In genomic region chr12:66066071-66066928, GRCh38 we compare ENCODE assay signal across 9 cellular contexts.
DNase-seq lines count a peak whose midpoint lies in the region; ATAC-seq and TF ChIP-seq lines count a peak whose summit lies in the region.
"Had no signal": no experiment of that assay in that cellular context is flagged by ENCODE, and none has a peak within 500 bp of the region (broad histone marks: within the 10 kb centered on the region; RNA-seq: fewer than 3 reads in every experiment).

No MANE protein-coding gene starts in this region.

- H3K4me1 ChIP-seq in tibial nerve: peaks cover 0 to 4% (median 0%) of the 10 kb centered on the region in 4 donors

- no peaks in the 10 kb centered on the region for H3K27me3 ChIP-seq in tibial nerve

- H3K4me3 ChIP-seq in GM12865 (ENCODE audit: low read depth, low read length): no peak overlapping the region
- no peak overlapping the region for H3K4me3 ChIP-seq in tibial nerve
- H3K4me3 ChIP-seq: lung had no signal

- DNase-seq in GM12865 (ENCODE audit: low read depth) (peak; percentile 89), HT1080 (ENCODE audit: low read depth) (peak; percentile 81), posterior cingulate gyrus (no peak), tibial nerve (ENCODE audit: low spot score in 2 of 2) (no peak), medulla oblongata (ENCODE audit: extremely low spot score) (no peak)
- DNase-seq in activated CD8-positive, alpha-beta T cell treated with anti-CD3 and anti-CD28 coated beads, Interleukin-2, amount 10 ng/mL, durations not matched to agents 7 days and 5 days: peak; percentile 26
- DNase-seq in stimulated activated effector memory CD8-positive, alpha-beta T cell treated with anti-CD3 and anti-CD28 coated beads, Interleukin-12 subunit alpha, Interleukin-12 subunit beta, amount 100 ng/mL, for 72 hours (ENCODE audit: low spot score in 2 of 2): no peak

- ATAC-seq in GM21529 (IDR thresholded peaks at IDR 0.05; ENCODE audit: unreplicated experiment): peak; percentile 83
- ATAC-seq in activated CD8-positive, alpha-beta T cell treated with anti-CD3 and anti-CD28 coated beads, Interleukin-2, amount 10 ng/mL, durations not matched to agents 7 days and 5 days: peak; percentile 53
- ATAC-seq in stimulated activated effector memory CD8-positive, alpha-beta T cell treated with anti-CD3 and anti-CD28 coated beads, Interleukin-12 subunit alpha, Interleukin-12 subunit beta, amount 100 ng/mL, for 72 hours: peak; percentile 16

- H3K27ac Mint-ChIP-seq in activated CD8-positive, alpha-beta T cell treated with anti-CD3 and anti-CD28 coated beads, Interleukin-2, amount 10 ng/mL, durations not matched to agents 7 days and 5 days: no peak overlapping the region
- H3K27ac Mint-ChIP-seq in stimulated activated effector memory CD8-positive, alpha-beta T cell treated with anti-CD3 and anti-CD28 coated beads, Interleukin-12 subunit alpha, Interleukin-12 subunit beta, amount 100 ng/mL, for 72 hours: no peak overlapping the region

- 36 to 53% methylated on average over 7 of the region's 7 CpGs for whole genome bisulfite sequencing in tibial nerve, 2 donors

- CTCF ChIA-PET in activated CD8-positive, alpha-beta T cell treated with anti-CD3 and anti-CD28 coated beads, Interleukin-2, amount 10 ng/mL, durations not matched to agents 7 days and 5 days (lab: Charles Lee): interaction anchor here (0.7 kb wide), 1 partner anchor 223 kb away, joined by 3 read pairs; no protein-coding TSS in a partner anchor

- no peak overlapping the region for H3K27ac ChIP-seq in tibial nerve

- H3K9me3 Mint-ChIP-seq in activated CD8-positive, alpha-beta T cell treated with anti-CD3 and anti-CD28 coated beads, Interleukin-2, amount 10 ng/mL, durations not matched to agents 7 days and 5 days (ENCODE audit: insufficient read depth): no peaks in the 10 kb centered on the region
- H3K9me3 Mint-ChIP-seq in stimulated activated effector memory CD8-positive, alpha-beta T cell treated with anti-CD3 and anti-CD28 coated beads, Interleukin-12 subunit alpha, Interleukin-12 subunit beta, amount 100 ng/mL, for 72 hours: no peaks in the 10 kb centered on the region

- TF ChIP-seq EP300 in tibial nerve (IDR thresholded peaks at IDR 0.05): no peak

- H3K4me1 Mint-ChIP-seq in activated CD8-positive, alpha-beta T cell treated with anti-CD3 and anti-CD28 coated beads, Interleukin-2, amount 10 ng/mL, durations not matched to agents 7 days and 5 days (ENCODE audit: low read depth): peaks cover 6% of the 10 kb centered on the region
- H3K4me1 Mint-ChIP-seq in stimulated activated effector memory CD8-positive, alpha-beta T cell treated with anti-CD3 and anti-CD28 coated beads, Interleukin-12 subunit alpha, Interleukin-12 subunit beta, amount 100 ng/mL, for 72 hours: peaks cover 12% of the 10 kb centered on the region

- intact Hi-C loops in posterior cingulate gyrus (cut with DNase I): no loop called here

- no peaks in the 10 kb centered on the region for H3K36me3 ChIP-seq in tibial nerve

- no peak overlapping the region for H3K4me3 Mint-ChIP-seq in activated CD8-positive, alpha-beta T cell treated with anti-CD3 and anti-CD28 coated beads, Interleukin-2, amount 10 ng/mL, durations not matched to agents 7 days and 5 days
- no peak overlapping the region for H3K4me3 Mint-ChIP-seq in stimulated activated effector memory CD8-positive, alpha-beta T cell treated with anti-CD3 and anti-CD28 coated beads, Interleukin-12 subunit alpha, Interleukin-12 subunit beta, amount 100 ng/mL, for 72 hours

- TF ChIP-seq POLR2A in tibial nerve (IDR thresholded peaks at IDR 0.05): no peak

- TF ChIP-seq CTCF in GM12865 (IDR thresholded peaks at IDR 0.05; ENCODE audit: insufficient read depth, low read depth, low read length, missing control alignments) (peak; percentile 26), tibial nerve (IDR thresholded peaks at IDR 0.05) (no peak)

- no peaks in the 10 kb centered on the region for H3K36me3 Mint-ChIP-seq in activated CD8-positive, alpha-beta T cell treated with anti-CD3 and anti-CD28 coated beads, Interleukin-2, amount 10 ng/mL, durations not matched to agents 7 days and 5 days (ENCODE audit: low read depth)
- no peaks in the 10 kb centered on the region for H3K36me3 Mint-ChIP-seq in stimulated activated effector memory CD8-positive, alpha-beta T cell treated with anti-CD3 and anti-CD28 coated beads, Interleukin-12 subunit alpha, Interleukin-12 subunit beta, amount 100 ng/mL, for 72 hours

- POLR2A ChIA-PET in activated CD8-positive, alpha-beta T cell treated with anti-CD3 and anti-CD28 coated beads, Interleukin-2, amount 10 ng/mL, durations not matched to agents 7 days and 5 days (lab: Charles Lee): no interaction called here

- peaks cover 22% of the 10 kb centered on the region for H3K27me3 Mint-ChIP-seq in activated CD8-positive, alpha-beta T cell treated with anti-CD3 and anti-CD28 coated beads, Interleukin-2, amount 10 ng/mL, durations not matched to agents 7 days and 5 days (ENCODE audit: low read depth)

- no peaks in the 10 kb centered on the region for H3K9me3 ChIP-seq in tibial nerve

Comparison
In these comparisons a context has a peak if more than half of its experiments do, and no peak if none do; other contexts are left out.
1. DNase-seq: peak in GM12865 (single experiment), HT1080 (single experiment) and activated CD8-positive, alpha-beta T cell treated with anti-CD3 and anti-CD28 coated beads, Interleukin-2, amount 10 ng/mL, durations not matched to agents 7 days and 5 days (single experiment); none in stimulated activated effector memory CD8-positive, alpha-beta T cell treated with anti-CD3 and anti-CD28 coated beads, Interleukin-12 subunit alpha, Interleukin-12 subunit beta, amount 100 ng/mL, for 72 hours (0 of 2), posterior cingulate gyrus (0 of 10), tibial nerve (0 of 2) and medulla oblongata (single experiment).
2. ATAC-seq: peak in every context shown above with its lines; median percentile 83 in GM21529; 53 in activated CD8-positive, alpha-beta T cell treated with anti-CD3 and anti-CD28 coated beads, Interleukin-2, amount 10 ng/mL, durations not matched to agents 7 days and 5 days; 16 in stimulated activated effector memory CD8-positive, alpha-beta T cell treated with anti-CD3 and anti-CD28 coated beads, Interleukin-12 subunit alpha, Interleukin-12 subunit beta, amount 100 ng/mL, for 72 hours.